Comparison of ENCODE assay signal across 18 cellular contexts in the genomic region with DNA sequence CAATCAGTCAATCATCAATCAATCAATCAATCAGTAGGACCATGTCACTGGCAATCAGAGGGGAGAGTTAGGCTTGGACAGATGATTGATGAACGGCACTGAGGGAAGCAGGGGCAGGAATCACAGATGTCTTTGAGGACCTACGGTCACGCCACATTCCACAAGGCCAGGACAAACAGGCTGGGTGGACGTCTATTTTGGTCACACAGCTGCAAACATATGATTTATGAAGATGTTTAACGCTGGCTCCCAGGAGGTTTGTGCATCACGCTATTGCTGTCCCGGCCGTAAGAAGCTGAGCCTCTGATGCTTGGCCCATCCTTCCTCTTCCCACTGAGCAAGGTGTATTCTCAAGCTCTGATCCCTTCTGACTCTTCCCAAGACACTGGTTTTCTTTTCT.
DNase-seq lines count a peak whose midpoint lies in the region; ATAC-seq and TF ChIP-seq lines count a peak whose summit lies in the region.
"Had no signal": no experiment of that assay in that cellular context is flagged by ENCODE, and none has a peak within 500 bp of the region (broad histone marks: within the 10 kb centered on the region; RNA-seq: fewer than 3 reads in every experiment).

No MANE protein-coding gene starts in this region.

- TF ChIP-seq CTCF in left ventricle myocardium inferior (IDR thresholded peaks at IDR 0.05; ENCODE audit: borderline replicate concordance) (no peak), coronary artery (IDR thresholded peaks at IDR 0.05) (no peak), tibial artery (IDR thresholded peaks at IDR 0.05) (no peak), ovary (IDR thresholded peaks at IDR 0.05) (no peak), GM13976 (IDR thresholded peaks at IDR 0.05; ENCODE audit: borderline replicate concordance, control extremely low read depth, extremely low read depth, insufficient read depth, missing control alignments) (no peak)

- DNase-seq in left ventricle myocardium inferior (no peak), Right ventricle myocardium inferior (ENCODE audit: missing footprints) (no peak), coronary artery (ENCODE audit: low spot score) (peak; percentile 12), tibial artery (no peak), ovary (no peak), GM13976 (ENCODE audit: low spot score) (no peak)
- DNase-seq in natural killer cell treated with Interleukin-12 subunit alpha and Interleukin-12 subunit beta and Interleukin-15 and Interleukin-18, amount 100 ng/mL, for 72 hours (ENCODE audit: low spot score), result no peak
- DNase-seq: CD8-positive, alpha-beta T cell; GOT3; HFFc6; MG63; NCI-H1092 treated with DMSO at 0.1 percent for 48 hours; NCI-H1694 treated with DMSO at 0.1 percent for 48 hours; NCI-H446 treated with DMSO at 0.1 percent for 48 hours; NCI-H748 treated with DMSO at 0.1 percent for 48 hours; PC-9 had no signal

- H3K27me3 ChIP-seq in left ventricle myocardium inferior (ENCODE audit: low read depth) (no peaks in the 10 kb centered on the region), tibial artery (no peaks in the 10 kb centered on the region), ovary (no peaks in the 10 kb centered on the region)
- H3K27me3 ChIP-seq: MG63 had no signal

- H3K27ac Mint-ChIP-seq in natural killer cell treated with Interleukin-12 subunit alpha and Interleukin-12 subunit beta and Interleukin-15 and Interleukin-18, amount 100 ng/mL, for 72 hours, result peak overlapping the region; percentile 87 to 99
- H3K27ac Mint-ChIP-seq: CD8-positive, alpha-beta T cell; HFFc6 had no signal

- H3K27ac ChIP-seq in left ventricle myocardium inferior (replicated peaks) (peak overlapping the region; percentile 4), coronary artery (no peak overlapping the region), tibial artery (peak overlapping the region; percentile 41 to 64), ovary (no peak overlapping the region)
- H3K27ac ChIP-seq: KMS-11, PC-9 had no signal

- no peaks in the 10 kb centered on the region for H3K27me3 Mint-ChIP-seq in natural killer cell treated with Interleukin-12 subunit alpha and Interleukin-12 subunit beta and Interleukin-15 and Interleukin-18, amount 100 ng/mL, for 72 hours

- intact Hi-C loops in left ventricle myocardium inferior (cut with micrococcal nuclease) (no loop called here), Right ventricle myocardium inferior (cut with DNase I) (no loop called here), tibial artery (cut with DNase I; ENCODE audit: low total_unique reads) (no loop called here), ovary (cut with DNase I) (no loop called here)

- H3K4me3 ChIP-seq in left ventricle myocardium inferior, result no peak overlapping the region
- H3K4me3 ChIP-seq in coronary artery, result no peak overlapping the region
- no peak overlapping the region for H3K4me3 ChIP-seq in tibial artery
- no peak overlapping the region for H3K4me3 ChIP-seq in ovary
- H3K4me3 ChIP-seq: MG63, PC-9 had no signal

- H3K9me3 ChIP-seq in left ventricle myocardium inferior (replicated peaks) (peaks cover 5% of the 10 kb centered on the region), tibial artery (no peaks in the 10 kb centered on the region), ovary (no peaks in the 10 kb centered on the region)
- H3K9me3 ChIP-seq: MG63 had no signal

- 74 to 82% (median 77%) methylated on average over 8 of the region's 8 CpGs for WGBS in ovary, 3 donors

- TF ChIP-seq EP300 in ovary (IDR thresholded peaks at IDR 0.05), result no peak

- peaks cover 53% of the 10 kb centered on the region for H3K4me1 ChIP-seq in left ventricle myocardium inferior
- peaks cover 0 to 58% (median 24%) of the 10 kb centered on the region in 4 donors for H3K4me1 ChIP-seq in tibial artery
- H3K4me1 ChIP-seq in ovary (ENCODE audit: insufficient read depth), result peaks cover 3% of the 10 kb centered on the region

- H3K36me3 ChIP-seq in left ventricle myocardium inferior (no peaks in the 10 kb centered on the region), tibial artery (no peaks in the 10 kb centered on the region), ovary (no peaks in the 10 kb centered on the region)
- H3K36me3 ChIP-seq: MG63 had no signal

- H3K4me3 Mint-ChIP-seq in natural killer cell treated with Interleukin-12 subunit alpha and Interleukin-12 subunit beta and Interleukin-15 and Interleukin-18, amount 100 ng/mL, for 72 hours, result no peak overlapping the region
- H3K4me3 Mint-ChIP-seq: CD8-positive, alpha-beta T cell; HFFc6 had no signal

- peaks cover 58 to 65% of the 10 kb centered on the region in 2 donors for H3K4me1 Mint-ChIP-seq in natural killer cell treated with Interleukin-12 subunit alpha and Interleukin-12 subunit beta and Interleukin-15 and Interleukin-18, amount 100 ng/mL, for 72 hours (ENCODE audit: low read depth in 2 of 2)

- no peak for TF ChIP-seq POLR2A in ovary (IDR thresholded peaks at IDR 0.05)

- H3K36me3 Mint-ChIP-seq in natural killer cell treated with Interleukin-12 subunit alpha and Interleukin-12 subunit beta and Interleukin-15 and Interleukin-18, amount 100 ng/mL, for 72 hours, result peaks cover 15% of the 10 kb centered on the region

- no peak for ATAC-seq in Right ventricle myocardium inferior
- no peak for ATAC-seq in natural killer cell treated with Interleukin-12 subunit alpha and Interleukin-12 subunit beta and Interleukin-15 and Interleukin-18, amount 100 ng/mL, for 72 hours
- ATAC-seq in HG03196 (IDR thresholded peaks at IDR 0.05; ENCODE audit: unreplicated experiment), result no peak
- ATAC-seq: CD8-positive, alpha-beta T cell had no signal

- in situ Hi-C loops in GM13976 (cut with MboI; ENCODE audit: low sequenced_read_pairs, unreplicated experiment), result no loop called here

- H3K9me3 Mint-ChIP-seq in natural killer cell treated with Interleukin-12 subunit alpha and Interleukin-12 subunit beta and Interleukin-15 and Interleukin-18, amount 100 ng/mL, for 72 hours, result no peaks in the 10 kb centered on the region
- H3K9me3 Mint-ChIP-seq: CD8-positive, alpha-beta T cell; HFFc6 had no signal

Comparison
In these comparisons a context has a peak if more than half of its experiments do, and no peak if none do; other contexts are left out.
1. H3K27ac ChIP-seq: peak in left ventricle myocardium inferior (single experiment) and tibial artery (2 of 2); none in coronary artery (0 of 2) and ovary (0 of 2).